24 cellular contexts compared by ENCODE assay signal in genomic region chr2:9857814-9858729, GRCh38.
"Had no signal": no experiment of that assay in that cellular context is flagged by ENCODE, and none has a peak within 500 bp of the region (broad histone marks: within the 10 kb centered on the region; RNA-seq: fewer than 3 reads in every experiment).

No MANE protein-coding gene starts in this region.

- H3K36me3 ChIP-seq: ovary, uterus had no signal

- H3K27ac ChIP-seq: left lung, ovary, sigmoid colon, tibial nerve, uterus had no signal

- H3K4me1 ChIP-seq: left lung, sigmoid colon, tibial nerve, uterus had no signal

- H3K4me3 ChIP-seq: left lung, lung, mucosa of descending colon, ovary, sigmoid colon, smooth muscle cell, tibial nerve, uterus had no signal

- ATAC-seq: left cardiac atrium; left lung; mucosa of descending colon; naive thymus-derived CD4-positive, alpha-beta T cell; natural killer cell treated with Interleukin-12 subunit alpha and Interleukin-12 subunit beta and Interleukin-15 and Interleukin-18, amount 100 ng/mL, for 72 hours; right cardiac atrium; stimulated activated memory B cell treated with anti-CD40 and anti-IgM and Interleukin-4, amounts not matched to agents 10 μg/mL and 1 μg/mL and 100 μg/mL, for 72 hours; stimulated activated naive CD8-positive, alpha-beta T cell treated with anti-CD3 and anti-CD28 coated beads, Interleukin-15, amount 100 ng/mL, for 72 hours had no signal

- H3K27me3 ChIP-seq: left lung, ovary, sigmoid colon, tibial nerve, uterus had no signal

- DNase-seq: hypothalamus; islet precursor cell; kidney glomerular epithelial cell; left cardiac atrium; left lung; midbrain; mucosa of descending colon; naive thymus-derived CD4-positive, alpha-beta T cell; ovary; right cardiac atrium; sigmoid colon; stimulated activated CD4-positive, alpha-beta T cell treated with anti-CD3 and anti-CD28 coated beads, Interleukin-1b, Interleukin-23, amount 100 ng/mL, for 48 hours; stimulated activated CD4-positive, alpha-beta T cell treated with anti-CD3 and anti-CD28 coated beads, Interleukin-2, amount 100 ng/mL, for 48 hours; stimulated activated CD4-positive, alpha-beta T cell treated with anti-CD3 and anti-CD28 coated beads, Interleukin-4, amount 100 ng/mL, for 4 hours; stimulated activated CD8-positive, alpha-beta memory T cell treated with anti-CD3 and anti-CD28 coated beads, Interleukin-4, amount 100 ng/mL, for 48 hours; stimulated activated naive CD4-positive, alpha-beta T cell treated with Interleukin-2 at 50 U/mL for 16 hours; stimulated activated naive CD8-positive, alpha-beta T cell treated with anti-CD3 and anti-CD28 coated beads, Interleukin-15, amount 100 ng/mL, for 72 hours; substantia nigra; uterus had no signal

- H3K9me3 ChIP-seq: tibial nerve, uterus had no signal

- H3K4me2 ChIP-seq: smooth muscle cell had no signal
